Comparison of ENCODE assay signal across 1 cellular context in genomic region chr22:36321797-36322601, GRCh38.
TF ChIP-seq lines count a peak whose summit lies in the region.

No MANE protein-coding gene starts in this region.

TF ChIP-seq in H1, 55 proteins besides CTCF, POLR2A, EP300 and RAD21:
- TF ChIP-seq POU5F1 (IDR thresholded peaks at IDR 0.05; ENCODE audit: low read depth, low read length), result no peak
- TF ChIP-seq CBX8 (IDR thresholded peaks at IDR 0.05; ENCODE audit: borderline replicate concordance, low read depth, low read length), result no peak
- TF ChIP-seq MAFK (IDR thresholded peaks at IDR 0.05; ENCODE audit: low read depth, low read length), result no peak
- no peak for TF ChIP-seq EZH2 (IDR thresholded peaks at IDR 0.05; ENCODE audit: low read depth, low read length, severe bottlenecking)
- no peak for TF ChIP-seq GABPA (IDR thresholded peaks at IDR 0.05; ENCODE audit: borderline replicate concordance, insufficient read depth, low read length)
- no peak for TF ChIP-seq ATF3 (IDR thresholded peaks at IDR 0.05; ENCODE audit: insufficient read depth, low read depth, low read length)
- TF ChIP-seq TEAD4 (IDR thresholded peaks at IDR 0.05; ENCODE audit: low read depth, low read length), result no peak
- TF ChIP-seq CBX5 (IDR thresholded peaks at IDR 0.05; ENCODE audit: low read depth, low read length), result no peak
- no peak for TF ChIP-seq SIRT6 (IDR thresholded peaks at IDR 0.05; ENCODE audit: low read length)
- TF ChIP-seq KDM5A (IDR thresholded peaks at IDR 0.05; ENCODE audit: low read length), result no peak
- no peak for TF ChIP-seq USF2 (IDR thresholded peaks at IDR 0.05; ENCODE audit: low read length)
- TF ChIP-seq RNF2 (IDR thresholded peaks at IDR 0.05; ENCODE audit: borderline replicate concordance, low read depth, low read length, missing control alignments, poor library complexity, severe bottlenecking), result no peak
- no peak for TF ChIP-seq TAF7 (optimal IDR thresholded peaks at IDR 0.05; ENCODE audit: borderline replicate concordance, low read depth, low read length)
- TF ChIP-seq EGR1 (IDR thresholded peaks at IDR 0.05; ENCODE audit: borderline replicate concordance, low read depth, low read length), result no peak
- no peak for TF ChIP-seq NANOG (IDR thresholded peaks at IDR 0.05; ENCODE audit: insufficient read depth, low read depth, low read length, poor library complexity, severe bottlenecking)
- no peak for TF ChIP-seq MAX (IDR thresholded peaks at IDR 0.05)
- TF ChIP-seq SP4 (IDR thresholded peaks at IDR 0.05; ENCODE audit: low read length), result no peak
